ENCODE assay signal across 1 cellular context in genomic region chr10:69855346-69856163, GRCh38.
TF ChIP-seq lines count a peak whose summit lies in the region.

No MANE protein-coding gene starts in this region.

TF ChIP-seq in H1, 55 proteins besides CTCF, POLR2A, EP300 and RAD21:
- TF ChIP-seq CTBP2 (IDR thresholded peaks at IDR 0.05; ENCODE audit: borderline replicate concordance, insufficient read depth, insufficient read length, low read length) (no peak), SP2 (IDR thresholded peaks at IDR 0.05; ENCODE audit: low read length) (no peak), BACH1 (IDR thresholded peaks at IDR 0.05; ENCODE audit: low read length) (no peak), ZNF274 (IDR thresholded peaks at IDR 0.05; ENCODE audit: borderline replicate concordance, extremely low read depth, low read length) (no peak), KDM4A (IDR thresholded peaks at IDR 0.05; ENCODE audit: low read depth, low read length, severe bottlenecking) (no peak), CEBPB (IDR thresholded peaks at IDR 0.05; ENCODE audit: low read depth, low read length) (no peak)
